ENCODE assay signal across 9 cellular contexts in the genomic region with DNA sequence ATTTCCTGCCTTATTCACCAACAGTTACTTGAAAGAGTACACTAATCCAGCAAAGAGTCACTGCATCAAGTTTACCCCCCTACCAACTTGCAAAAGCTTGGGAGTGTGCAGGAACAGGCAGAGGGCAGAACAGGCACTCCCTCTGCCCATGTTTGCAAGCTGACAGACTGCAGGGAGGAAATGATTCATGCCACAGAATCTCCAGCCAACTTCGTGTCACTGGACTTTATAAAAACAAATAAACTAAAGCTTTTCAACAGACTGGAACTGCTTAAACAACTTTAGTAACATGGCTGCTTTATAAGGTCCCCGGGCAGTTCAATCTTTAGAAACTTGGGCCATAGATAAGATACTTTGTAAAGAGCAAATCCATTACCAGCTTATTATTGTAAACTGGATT.
A peak's percentile ranks its signal among the peaks of the same experiment; 100 is the strongest.
DNase-seq lines count a peak whose midpoint lies in the region; ATAC-seq and TF ChIP-seq lines count a peak whose summit lies in the region.
"Had no signal": no experiment of that assay in that cellular context is flagged by ENCODE, and none has a peak within 500 bp of the region (broad histone marks: within the 10 kb centered on the region; RNA-seq: fewer than 3 reads in every experiment).

No MANE protein-coding gene starts in this region.

- no TSS peak for BruUV-seq in Calu3 (replicated peaks; lab: Mats Ljungman, UMichigan)

- H3K4me3 Mint-ChIP-seq in Calu3 (ENCODE audit: low read depth, unreplicated experiment) (no peak overlapping the region), osteocyte (ENCODE audit: unreplicated experiment) (no peak overlapping the region)

- TF ChIP-seq CTCF in Calu3 (IDR thresholded peaks at IDR 0.05; ENCODE audit: unreplicated experiment) (no peak), osteocyte (IDR thresholded peaks at IDR 0.05) (peak; percentile 51)

- H3K4me1 Mint-ChIP-seq in Calu3 (ENCODE audit: low read depth, unreplicated experiment) (peaks cover 42% of the 10 kb centered on the region), osteocyte (ENCODE audit: unreplicated experiment) (peaks cover 47% of the 10 kb centered on the region)

- peaks cover 4% of the 10 kb centered on the region for H3K9me3 Mint-ChIP-seq in Calu3 (ENCODE audit: low read depth, unreplicated experiment)
- no peaks in the 10 kb centered on the region for H3K9me3 Mint-ChIP-seq in osteocyte (ENCODE audit: unreplicated experiment)

- H3K27ac Mint-ChIP-seq in Calu3 (ENCODE audit: unreplicated experiment) (peak overlapping the region; percentile 42), osteocyte (ENCODE audit: unreplicated experiment) (peak overlapping the region; percentile 67)

- no peaks in the 10 kb centered on the region for H3K36me3 Mint-ChIP-seq in Calu3 (ENCODE audit: insufficient read depth, unreplicated experiment)
- H3K36me3 Mint-ChIP-seq in osteocyte (ENCODE audit: unreplicated experiment), result no peaks in the 10 kb centered on the region

- H3K27me3 Mint-ChIP-seq in Calu3 (ENCODE audit: unreplicated experiment), result no peaks in the 10 kb centered on the region
- no peaks in the 10 kb centered on the region for H3K27me3 Mint-ChIP-seq in osteocyte (ENCODE audit: unreplicated experiment)

- intact Hi-C loops in Calu3 (cut with micrococcal nuclease; ENCODE audit: unreplicated experiment), result loop anchor here (1.0 to 10.0 kb wide), 3 partner anchors 93 to 280 kb away; partner anchors contain the start of gene THRB

- CTCF ChIA-PET in Calu3 (lab: Charles Lee), result interaction anchor here (0.6 to 1.4 kb wide), 4 partner anchors 12 to 131 kb away, joined by 3 to 5 read pairs (median 4); no protein-coding TSS in a partner anchor

- DNase-seq in Calu3, result peak; percentile 59
- peak; percentile 6 for DNase-seq in RPMI8226
- peak; percentile 90 for DNase-seq in fibroblast of peridontal ligament (ENCODE audit: extremely low read depth)
- DNase-seq in osteocyte (ENCODE audit: extremely low spot score, unreplicated experiment), result no peak
- no peak for DNase-seq in NCI-H2227 treated with DMSO at 0.1 percent for 48 hours (lab: John Stamatoyannopoulos, UW)
- DNase-seq in NCI-H2196 (lab: John Stamatoyannopoulos, UW; ENCODE audit: unreplicated experiment), result no peak
- DNase-seq in DMS79 treated with DMSO at 0.1 percent for 48 hours (lab: John Stamatoyannopoulos, UW), result no peak

- no peak for ATAC-seq in HG02678 (IDR thresholded peaks at IDR 0.05; ENCODE audit: unreplicated experiment)
- ATAC-seq: activated CD4-positive, CD25-positive, alpha-beta regulatory T cell treated with anti-CD3 and anti-CD28 coated beads, Interleukin-2, amount 50 U/mL, for 24 hours had no signal

Comparison
In these comparisons a context has a peak if more than half of its experiments do, and no peak if none do; other contexts are left out.
1. DNase-seq: peak in Calu3 (single experiment), RPMI8226 (single experiment) and fibroblast of peridontal ligament (single experiment); none in osteocyte (single experiment), NCI-H2227 treated with DMSO at 0.1 percent for 48 hours (single experiment), NCI-H2196 (single experiment) and DMS79 treated with DMSO at 0.1 percent for 48 hours (single experiment).